29 cellular contexts compared by ENCODE assay signal in the genomic region with DNA sequence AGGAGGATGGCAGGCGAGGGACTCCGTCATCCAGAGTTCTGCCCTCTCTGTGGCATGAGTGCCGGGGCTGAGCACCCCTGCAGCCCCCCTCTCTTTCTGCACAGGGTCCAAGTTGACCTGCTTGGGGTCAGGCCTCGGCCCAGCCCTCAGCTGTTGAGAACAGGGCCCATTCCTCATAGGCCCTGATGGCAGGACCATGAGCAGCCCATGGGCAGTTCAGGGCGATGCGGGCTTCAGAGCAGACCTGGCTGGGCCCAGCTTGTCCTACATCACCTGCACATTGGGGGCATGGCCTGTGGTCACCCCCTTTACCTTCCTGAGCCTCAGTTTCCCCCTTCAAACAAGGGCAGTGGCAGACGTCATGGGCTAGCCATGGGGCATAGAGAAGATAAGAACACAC.
DNase-seq lines count a peak whose midpoint lies in the region; ATAC-seq and TF ChIP-seq lines count a peak whose summit lies in the region.
"Had no signal": no experiment of that assay in that cellular context is flagged by ENCODE, and none has a peak within 500 bp of the region (broad histone marks: within the 10 kb centered on the region; RNA-seq: fewer than 3 reads in every experiment).

No MANE protein-coding gene starts in this region.

- no peaks in the 10 kb centered on the region for H3K36me3 ChIP-seq in mucosa of rectum (ENCODE audit: control insufficient read depth in 2 of 2, insufficient read depth in 2 of 2, low read length in 2 of 2)

- no peak overlapping the region for H3K4me3 ChIP-seq in mucosa of rectum (ENCODE audit: low read length in 2 of 2)
- H3K4me3 ChIP-seq: esophagus muscularis mucosa, lower lobe of right lung, skin epidermis had no signal

- POLR2A ChIA-PET in activated B cell treated with CpG ODN at 0.5 μM for 24 hours (lab: Charles Lee) = no interaction called here

- no peak for ATAC-seq in activated CD8-positive, alpha-beta memory T cell treated with anti-CD3 and anti-CD28 coated beads, Interleukin-2, amount 10 ng/mL, durations not matched to agents 7 days and 5 days
- ATAC-seq in activated B cell treated with CpG ODN at 0.5 μM for 24 hours (ENCODE audit: low read depth) (no peak), GM18870 (IDR thresholded peaks at IDR 0.05; ENCODE audit: unreplicated experiment) (no peak)
- ATAC-seq: activated CD8-positive, alpha-beta T cell treated with anti-CD3 and anti-CD28 coated beads, Interleukin-2, amount 10 ng/mL, durations not matched to agents 7 days and 5 days; activated naive CD8-positive, alpha-beta T cell treated with anti-CD3 and anti-CD28 coated beads, Interleukin-2, amount 50 U/mL, for 24 hours; HepG2; naive thymus-derived CD8-positive, alpha-beta T cell had no signal

- H3K27ac Mint-ChIP-seq in activated CD8-positive, alpha-beta memory T cell treated with anti-CD3 and anti-CD28 coated beads, Interleukin-2, amount 10 ng/mL, durations not matched to agents 7 days and 5 days = no peak overlapping the region
- H3K27ac Mint-ChIP-seq in activated B cell treated with CpG ODN at 0.5 μM for 24 hours = no peak overlapping the region
- H3K27ac Mint-ChIP-seq in type B pancreatic cell = no peak overlapping the region
- H3K27ac Mint-ChIP-seq: activated CD8-positive, alpha-beta T cell treated with anti-CD3 and anti-CD28 coated beads, Interleukin-2, amount 10 ng/mL, durations not matched to agents 7 days and 5 days; activated naive CD8-positive, alpha-beta T cell treated with anti-CD3 and anti-CD28 coated beads, Interleukin-2, amount 50 U/mL, for 24 hours; stimulated activated naive CD8-positive, alpha-beta T cell treated with anti-CD3 and anti-CD28 coated beads, Interleukin-15, Interleukin-2, amounts not matched to agents 100 ng/mL and 50 ng/mL, for 24 hours had no signal

- H3K4me1 ChIP-seq in mucosa of rectum (ENCODE audit: control insufficient read depth in 2 of 2, insufficient read depth in 2 of 2, low read length in 2 of 2) = peaks cover 7 to 17% of the 10 kb centered on the region in 2 donors

- no peaks in the 10 kb centered on the region for H3K4me1 Mint-ChIP-seq in activated CD8-positive, alpha-beta memory T cell treated with anti-CD3 and anti-CD28 coated beads, Interleukin-2, amount 10 ng/mL, durations not matched to agents 7 days and 5 days
- H3K4me1 Mint-ChIP-seq in activated B cell treated with CpG ODN at 0.5 μM for 24 hours (no peaks in the 10 kb centered on the region), type B pancreatic cell (ENCODE audit: unreplicated experiment) (peaks cover 2% of the 10 kb centered on the region)
- H3K4me1 Mint-ChIP-seq: activated naive CD8-positive, alpha-beta T cell treated with anti-CD3 and anti-CD28 coated beads, Interleukin-2, amount 50 U/mL, for 24 hours had no signal

- TF ChIP-seq CTCF in activated B cell treated with CpG ODN at 0.5 μM for 24 hours (IDR thresholded peaks at IDR 0.05) (no peak), type B pancreatic cell (conservative IDR thresholded peaks at IDR 0.05) (no peak)

- no peaks in the 10 kb centered on the region for H3K9me3 Mint-ChIP-seq in activated CD8-positive, alpha-beta memory T cell treated with anti-CD3 and anti-CD28 coated beads, Interleukin-2, amount 10 ng/mL, durations not matched to agents 7 days and 5 days (ENCODE audit: low read depth)
- H3K9me3 Mint-ChIP-seq in activated B cell treated with CpG ODN at 0.5 μM for 24 hours = no peaks in the 10 kb centered on the region
- no peaks in the 10 kb centered on the region for H3K9me3 Mint-ChIP-seq in type B pancreatic cell
- H3K9me3 Mint-ChIP-seq: activated naive CD8-positive, alpha-beta T cell treated with anti-CD3 and anti-CD28 coated beads, Interleukin-2, amount 50 U/mL, for 24 hours; naive thymus-derived CD8-positive, alpha-beta T cell; stimulated activated naive CD8-positive, alpha-beta T cell treated with anti-CD3 and anti-CD28 coated beads, Interleukin-15, Interleukin-2, amounts not matched to agents 100 ng/mL and 50 ng/mL, for 24 hours had no signal

- no peaks in the 10 kb centered on the region for H3K9me3 ChIP-seq in mucosa of rectum (ENCODE audit: control insufficient read depth in 2 of 2, low read length in 2 of 2)
- H3K9me3 ChIP-seq: esophagus muscularis mucosa, lower lobe of right lung had no signal

- H3K36me3 Mint-ChIP-seq in activated CD8-positive, alpha-beta memory T cell treated with anti-CD3 and anti-CD28 coated beads, Interleukin-2, amount 10 ng/mL, durations not matched to agents 7 days and 5 days = no peaks in the 10 kb centered on the region
- H3K36me3 Mint-ChIP-seq in activated B cell treated with CpG ODN at 0.5 μM for 24 hours (ENCODE audit: low read depth) = no peaks in the 10 kb centered on the region
- no peaks in the 10 kb centered on the region for H3K36me3 Mint-ChIP-seq in type B pancreatic cell

- intact Hi-C loops in activated B cell treated with CpG ODN at 0.5 μM for 24 hours (cut with micrococcal nuclease) = no loop called here

- H3K4me3 Mint-ChIP-seq in activated CD8-positive, alpha-beta memory T cell treated with anti-CD3 and anti-CD28 coated beads, Interleukin-2, amount 10 ng/mL, durations not matched to agents 7 days and 5 days = no peak overlapping the region
- no peak overlapping the region for H3K4me3 Mint-ChIP-seq in activated B cell treated with CpG ODN at 0.5 μM for 24 hours
- H3K4me3 Mint-ChIP-seq in type B pancreatic cell = no peak overlapping the region
- H3K4me3 Mint-ChIP-seq: activated CD8-positive, alpha-beta T cell treated with anti-CD3 and anti-CD28 coated beads, Interleukin-2, amount 10 ng/mL, durations not matched to agents 7 days and 5 days; activated naive CD8-positive, alpha-beta T cell treated with anti-CD3 and anti-CD28 coated beads, Interleukin-2, amount 50 U/mL, for 24 hours; naive thymus-derived CD8-positive, alpha-beta T cell; stimulated activated naive CD8-positive, alpha-beta T cell treated with anti-CD3 and anti-CD28 coated beads, Interleukin-15, Interleukin-2, amounts not matched to agents 100 ng/mL and 50 ng/mL, for 24 hours had no signal

- H3K27ac ChIP-seq in mucosa of rectum (ENCODE audit: low read depth in 2 of 2, low read length in 2 of 2) = peak overlapping the region; percentile 62 to 84
- H3K27ac ChIP-seq: 22Rv1, C4-2B, esophagus muscularis mucosa, lower lobe of right lung, skin epidermis had no signal

- CTCF ChIA-PET in activated CD8-positive, alpha-beta memory T cell treated with anti-CD3 and anti-CD28 coated beads, Interleukin-2, amount 10 ng/mL, durations not matched to agents 7 days and 5 days (lab: Charles Lee) = no interaction called here
- CTCF ChIA-PET in activated B cell treated with CpG ODN at 0.5 μM for 24 hours (lab: Charles Lee) = no interaction called here

- H3K27me3 Mint-ChIP-seq in activated CD8-positive, alpha-beta memory T cell treated with anti-CD3 and anti-CD28 coated beads, Interleukin-2, amount 10 ng/mL, durations not matched to agents 7 days and 5 days = no peaks in the 10 kb centered on the region
- no peaks in the 10 kb centered on the region for H3K27me3 Mint-ChIP-seq in activated B cell treated with CpG ODN at 0.5 μM for 24 hours
- peaks cover 12% of the 10 kb centered on the region for H3K27me3 Mint-ChIP-seq in type B pancreatic cell
- H3K27me3 Mint-ChIP-seq: activated naive CD8-positive, alpha-beta T cell treated with anti-CD3 and anti-CD28 coated beads, Interleukin-2, amount 50 U/mL, for 24 hours; naive thymus-derived CD8-positive, alpha-beta T cell; stimulated activated naive CD8-positive, alpha-beta T cell treated with anti-CD3 and anti-CD28 coated beads, Interleukin-15, Interleukin-2, amounts not matched to agents 100 ng/mL and 50 ng/mL, for 24 hours had no signal

- peak; percentile 38 for DNase-seq in activated CD8-positive, alpha-beta memory T cell treated with anti-CD3 and anti-CD28 coated beads for 24 hours
- no peak for DNase-seq in activated CD8-positive, alpha-beta memory T cell treated with anti-CD3 and anti-CD28 coated beads, Interleukin-2, amount 10 ng/mL, durations not matched to agents 7 days and 5 days
- DNase-seq in activated B cell treated with CpG ODN at 0.5 μM for 24 hours (peak; percentile 3), type B pancreatic cell (ENCODE audit: extremely low spot score, unreplicated experiment) (peak; percentile 49), NCI-H2107 (lab: John Stamatoyannopoulos, UW) (no peak)
- no peak for DNase-seq in activated CD4-positive, alpha-beta T cell treated with anti-CD3 and anti-CD28 coated beads, Interleukin-2, amount 50 U/mL, for 1 hour
- DNase-seq: activated CD4-positive, alpha-beta T cell treated with anti-CD3 and anti-CD28 coated beads for 1 hour; activated CD8-positive, alpha-beta T cell treated with anti-CD3 and anti-CD28 coated beads, Interleukin-2, amount 10 ng/mL, durations not matched to agents 7 days and 5 days; activated naive CD4-positive, alpha-beta T cell; activated naive CD8-positive, alpha-beta T cell treated with anti-CD3 and anti-CD28 coated beads, Interleukin-2, amount 50 U/mL, for 24 hours; activated T-cell treated with anti-CD3 and anti-CD28 coated beads, Interleukin-2, amount 50 U/mL, for 1 hour; COR-L47; DMS53; HCEC 1CT; lower lobe of right lung; NCI-H1417 treated with DMSO at 0.1 percent for 48 hours; NCI-H2029 treated with DMSO at 0.1 percent for 48 hours; NCI-H526; NK-92 treated with Interleukin-12 subunit alpha and Interleukin-12 subunit beta, amount 100 ng/mL, for 24 hours; SHP77 treated with DMSO at 0.1 percent for 48 hours had no signal

- no peaks in the 10 kb centered on the region for H3K27me3 ChIP-seq in mucosa of rectum (ENCODE audit: control insufficient read depth in 2 of 2, insufficient read depth in 2 of 2, low read length in 2 of 2)
- H3K27me3 ChIP-seq: esophagus muscularis mucosa had no signal

- no peak overlapping the region for H3K9ac ChIP-seq in mucosa of rectum (ENCODE audit: low read depth in 1 of 2, low read length in 2 of 2)

Comparison
In these comparisons a context has a peak if more than half of its experiments do, and no peak if none do; other contexts are left out.
1. DNase-seq: peak in activated CD8-positive, alpha-beta memory T cell treated with anti-CD3 and anti-CD28 coated beads for 24 hours (single experiment), activated B cell treated with CpG ODN at 0.5 μM for 24 hours (single experiment) and type B pancreatic cell (single experiment); none in activated CD8-positive, alpha-beta memory T cell treated with anti-CD3 and anti-CD28 coated beads, Interleukin-2, amount 10 ng/mL, durations not matched to agents 7 days and 5 days (single experiment), activated CD4-positive, alpha-beta T cell treated with anti-CD3 and anti-CD28 coated beads, Interleukin-2, amount 50 U/mL, for 1 hour (single experiment) and NCI-H2107 (single experiment).